In genomic region chr1:90558126-90558525, GRCh38 we compare ENCODE assay signal across 17 cellular contexts.
DNase-seq lines count a peak whose midpoint lies in the region; ATAC-seq and TF ChIP-seq lines count a peak whose summit lies in the region.
"Had no signal": no experiment of that assay in that cellular context is flagged by ENCODE, and none has a peak within 500 bp of the region (broad histone marks: within the 10 kb centered on the region; RNA-seq: fewer than 3 reads in every experiment).

No MANE protein-coding gene starts in this region.

- no peak overlapping the region for H3K27ac Mint-ChIP-seq in activated CD4-positive, alpha-beta T cell treated with anti-CD3 and anti-CD28 coated beads for 36 hours
- H3K27ac Mint-ChIP-seq: CD8-positive, alpha-beta T cell had no signal

- POLR2A ChIA-PET in activated CD4-positive, alpha-beta T cell treated with anti-CD3 and anti-CD28 coated beads for 36 hours (lab: Charles Lee) = no interaction called here
- POLR2A ChIA-PET in HEK293T (lab: Yijun Ruan, JAX) = no interaction called here

- peaks cover 16% of the 10 kb centered on the region for H3K27me3 Mint-ChIP-seq in activated CD4-positive, alpha-beta T cell treated with anti-CD3 and anti-CD28 coated beads for 36 hours

- CTCF ChIA-PET in activated CD4-positive, alpha-beta T cell treated with anti-CD3 and anti-CD28 coated beads for 36 hours (lab: Charles Lee) = interaction anchor here (0.5 kb wide), 1 partner anchor 1439 kb away, joined by 4 read pairs; no protein-coding TSS in a partner anchor
- CTCF ChIA-PET in HEK293T (lab: Yijun Ruan, JAX) = interaction anchor here (0.8 kb wide), 1 partner anchor 20 kb away, joined by 3 read pairs; no protein-coding TSS in a partner anchor

- H3K4me1 Mint-ChIP-seq in activated CD4-positive, alpha-beta T cell treated with anti-CD3 and anti-CD28 coated beads for 36 hours = peaks cover 3% of the 10 kb centered on the region

- H3K36me3 Mint-ChIP-seq in activated CD4-positive, alpha-beta T cell treated with anti-CD3 and anti-CD28 coated beads for 36 hours (ENCODE audit: low read depth) = no peaks in the 10 kb centered on the region
- H3K36me3 Mint-ChIP-seq: CD8-positive, alpha-beta T cell had no signal

- DNase-seq in activated CD4-positive, alpha-beta T cell treated with anti-CD3 and anti-CD28 coated beads for 36 hours = no peak
- DNase-seq in activated CD4-positive, alpha-beta T cell treated with anti-CD3 and anti-CD28 coated beads, Interleukin-2, amount 50 U/mL, for 1 hour = no peak
- peak; percentile 16 for DNase-seq in HEK293T (ENCODE audit: extremely low spot score)
- peak; percentile 17 for DNase-seq in SK-N-DZ (ENCODE audit: low spot score)
- DNase-seq in myocyte (ENCODE audit: low read depth) = peak; percentile 4
- DNase-seq in superior temporal gyrus (ENCODE audit: extremely low spot score) = no peak
- no peak for DNase-seq in central memory CD4-positive, alpha-beta T cell
- DNase-seq in NCI-H1092 (lab: John Stamatoyannopoulos, UW) = no peak
- DNase-seq: CD8-positive, alpha-beta T cell; GF-D8; GM23248; HCEC 1CT; NCI-H1048; NCI-H1694; NCI-H226; NCI-H526; NK-92 treated with Interleukin-12 subunit alpha and Interleukin-12 subunit beta, amount 100 ng/mL, for 24 hours had no signal

- peak; percentile 12 for ATAC-seq in activated CD4-positive, alpha-beta T cell treated with anti-CD3 and anti-CD28 coated beads for 36 hours
- ATAC-seq: CD8-positive, alpha-beta T cell had no signal

- no peak overlapping the region for H3K4me3 Mint-ChIP-seq in activated CD4-positive, alpha-beta T cell treated with anti-CD3 and anti-CD28 coated beads for 36 hours
- H3K4me3 Mint-ChIP-seq: CD8-positive, alpha-beta T cell had no signal

- H3K9me3 Mint-ChIP-seq in activated CD4-positive, alpha-beta T cell treated with anti-CD3 and anti-CD28 coated beads for 36 hours (ENCODE audit: low read depth) = no peaks in the 10 kb centered on the region
- H3K9me3 Mint-ChIP-seq: CD8-positive, alpha-beta T cell had no signal

- intact Hi-C loops in activated CD4-positive, alpha-beta T cell treated with anti-CD3 and anti-CD28 coated beads for 36 hours (cut with DNase I, micrococcal nuclease) = no loop called here

TF ChIP-seq in HEK293T, 16 proteins besides CTCF, POLR2A, EP300 and RAD21:
- no peak for TF ChIP-seq FOXM1 (IDR thresholded peaks at IDR 0.05; ENCODE audit: borderline replicate concordance)

Comparison
In these comparisons a context has a peak if more than half of its experiments do, and no peak if none do; other contexts are left out.
1. DNase-seq: peak in HEK293T (single experiment), SK-N-DZ (single experiment) and myocyte (single experiment); none in activated CD4-positive, alpha-beta T cell treated with anti-CD3 and anti-CD28 coated beads for 36 hours (single experiment), activated CD4-positive, alpha-beta T cell treated with anti-CD3 and anti-CD28 coated beads, Interleukin-2, amount 50 U/mL, for 1 hour (single experiment), superior temporal gyrus (single experiment), central memory CD4-positive, alpha-beta T cell (single experiment) and NCI-H1092 (single experiment).